22 cellular contexts compared by ENCODE assay signal in the genomic region with DNA sequence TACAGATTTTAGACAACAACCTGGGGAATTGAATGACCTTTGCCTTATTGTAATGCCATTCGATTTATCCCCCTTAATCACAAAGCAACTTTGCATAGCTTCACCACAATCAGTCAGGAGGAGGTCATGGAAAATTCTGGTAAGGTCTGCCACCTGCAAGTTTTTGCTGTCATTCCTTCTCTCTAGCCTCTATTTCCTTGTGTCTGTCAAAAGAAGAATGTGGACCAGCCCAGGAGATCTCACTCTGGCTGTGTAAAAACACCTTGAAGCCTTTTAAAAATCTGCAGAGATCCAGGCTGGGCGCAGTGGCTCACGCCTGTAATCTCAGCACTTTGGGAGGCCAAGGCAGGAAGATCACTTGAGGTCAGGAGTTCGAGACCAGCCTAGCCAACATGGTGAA.
DNase-seq lines count a peak whose midpoint lies in the region; ATAC-seq and TF ChIP-seq lines count a peak whose summit lies in the region.
"Had no signal": no experiment of that assay in that cellular context is flagged by ENCODE, and none has a peak within 500 bp of the region (broad histone marks: within the 10 kb centered on the region; RNA-seq: fewer than 3 reads in every experiment).

No MANE protein-coding gene starts in this region.

- H3K4me1 ChIP-seq in H9 (ENCODE audit: insufficient read depth, low read length) (peaks cover 4% of the 10 kb centered on the region), HUES64 (ENCODE audit: insufficient read depth, low read length) (peaks cover 15% of the 10 kb centered on the region), endodermal cell (ENCODE audit: control insufficient read depth, insufficient read depth, low read length) (peaks cover 10% of the 10 kb centered on the region), smooth muscle cell (ENCODE audit: low read depth) (peaks cover 7% of the 10 kb centered on the region)

- H2BK20ac ChIP-seq in H9 (ENCODE audit: low read depth, low read length, poor library complexity, severe bottlenecking), result no peak overlapping the region

- H3K4ac ChIP-seq in H9 (ENCODE audit: low read depth, low read length), result no peak overlapping the region

- H2BK120ac ChIP-seq in H9 (ENCODE audit: low read depth, low read length, poor library complexity, severe bottlenecking), result no peak overlapping the region

- H2AFZ ChIP-seq in H9 (ENCODE audit: low read length) (no peak overlapping the region), smooth muscle cell (ENCODE audit: low read depth) (no peak overlapping the region)

- DNase-seq in H9 (no peak), endodermal cell (no peak), smooth muscle cell (lab: John Stamatoyannopoulos, UW; ENCODE audit: unreplicated experiment) (no peak), HuH-7 (ENCODE audit: low spot score) (no peak), iPS-NIHi7 (ENCODE audit: extremely low spot score) (no peak), MV-4-11 (lab: John Stamatoyannopoulos, UW) (no peak)
- DNase-seq: ACHN; BE2C; C1 segment of cervical spinal cord; CD4-positive, CD25-positive, alpha-beta regulatory T cell; CD8-positive, alpha-beta memory T cell; COR-L47; DMS 273 treated with DMSO at 0.1 percent for 48 hours; DMS53; DND-41; EL; HFFc6; KG1 had no signal

- H4K91ac ChIP-seq in H9 (ENCODE audit: insufficient read length, low read depth, low read length), result no peak overlapping the region

- no peak overlapping the region for H2BK15ac ChIP-seq in H9 (ENCODE audit: low read depth, low read length)

- no peaks in the 10 kb centered on the region for H3K79me2 ChIP-seq in H9 (ENCODE audit: insufficient read depth, low read length)
- no peaks in the 10 kb centered on the region for H3K79me2 ChIP-seq in smooth muscle cell (ENCODE audit: low read depth)

- H3K4me3 ChIP-seq in HUES64 (ENCODE audit: low read length) (no peak overlapping the region), endodermal cell (ENCODE audit: low read length) (no peak overlapping the region), smooth muscle cell (no peak overlapping the region)
- H3K4me3 ChIP-seq: GM12878 had no signal

- no peak overlapping the region for H3T11ph ChIP-seq in H9 (ENCODE audit: low read length)

- no peak overlapping the region for H4K8ac ChIP-seq in H9 (replicated peaks; ENCODE audit: insufficient read length, low read depth, low read length)

- H3K27me3 Mint-ChIP-seq in H9 (ENCODE audit: low read depth) (peaks cover 2% of the 10 kb centered on the region; the same call in 1 of the 2 replicates), endodermal cell (ENCODE audit: insufficient read depth) (peaks cover 14% of the 10 kb centered on the region)

- H4K20me1 ChIP-seq in H9 (ENCODE audit: control insufficient read depth, insufficient read depth, insufficient read length) (no peaks in the 10 kb centered on the region), smooth muscle cell (ENCODE audit: low read depth) (no peaks in the 10 kb centered on the region)

- H3K4me2 ChIP-seq in H9 (ENCODE audit: insufficient read depth, insufficient read length, low read length) (no peak overlapping the region), smooth muscle cell (peak overlapping the region; percentile 58)

- no CpG with 5 or more reads among the region's 4 CpGs for WGBS in H9 (ENCODE audit: extremely low coverage, insufficient read length, low lambda C conversion rate)
- WGBS in HUES64, result 90% methylated on average over 4 of the region's 4 CpGs
- WGBS in endodermal cell (ENCODE audit: insufficient coverage in 1 of 2, insufficient read length in 1 of 2), 2 experiments, result 76 to 94% methylated on average over 4 of the region's 4 CpGs
- WGBS in smooth muscle cell (ENCODE audit: low lambda C conversion rate), result 90% methylated on average over 4 of the region's 4 CpGs

- H3K4me1 Mint-ChIP-seq in H9 (peaks cover 29 to 40% of the 10 kb centered on the region in 2 experiments), endodermal cell (peaks cover 42% of the 10 kb centered on the region)
- H3K4me1 Mint-ChIP-seq: CD4-positive, CD25-positive, alpha-beta regulatory T cell had no signal

- no peak overlapping the region for H3K56ac ChIP-seq in H9 (ENCODE audit: insufficient read length, low read depth, low read length)

- no peak overlapping the region for H3K4me3 Mint-ChIP-seq in H9
- no peak overlapping the region for H3K4me3 Mint-ChIP-seq in endodermal cell
- H3K4me3 Mint-ChIP-seq: CD4-positive, CD25-positive, alpha-beta regulatory T cell; CD8-positive, alpha-beta memory T cell; HFFc6 had no signal

- no peaks in the 10 kb centered on the region for H3K79me1 ChIP-seq in H9 (ENCODE audit: insufficient read depth, low read depth, low read length, poor library complexity, severe bottlenecking)

- no peak overlapping the region for H2BK12ac ChIP-seq in H9 (ENCODE audit: insufficient read length, low read depth, low read length)

- no peak for ATAC-seq in GM18907 (IDR thresholded peaks at IDR 0.05; ENCODE audit: unreplicated experiment)
- ATAC-seq: GM12878, HCT116 had no signal

- H3K9ac ChIP-seq in H9 (ENCODE audit: extremely low read depth, insufficient read length, low read length), result no peak overlapping the region
- H3K9ac ChIP-seq in HUES64 (ENCODE audit: low read depth, low read length), result no peak overlapping the region
- H3K9ac ChIP-seq in endodermal cell (ENCODE audit: extremely low read depth, low read length, poor library complexity, severe bottlenecking), result peak overlapping the region; percentile 35
- H3K9ac ChIP-seq in smooth muscle cell (ENCODE audit: low read depth), result no peak overlapping the region

- no peak overlapping the region for H2AK5ac ChIP-seq in H9 (ENCODE audit: insufficient read length, low read length)

- H3K36me3 ChIP-seq in HUES64 (ENCODE audit: insufficient read depth, low read length), result no peaks in the 10 kb centered on the region
- H3K36me3 ChIP-seq in endodermal cell (ENCODE audit: control insufficient read depth, insufficient read depth, low read length), result no peaks in the 10 kb centered on the region
- H3K36me3 ChIP-seq in smooth muscle cell (ENCODE audit: low read depth), result no peaks in the 10 kb centered on the region
- H3K36me3 ChIP-seq: BE2C had no signal

- H3K18ac ChIP-seq in H9 (ENCODE audit: insufficient read length, low read depth, low read length), result no peak overlapping the region

- TF ChIP-seq CTCF in H9 (conservative IDR thresholded peaks at IDR 0.05), result no peak
- TF ChIP-seq CTCF in endodermal cell (conservative IDR thresholded peaks at IDR 0.05), result no peak
- no peak for TF ChIP-seq CTCF in smooth muscle cell (IDR thresholded peaks at IDR 0.05; ENCODE audit: borderline replicate concordance, insufficient read depth, poor library complexity, severe bottlenecking)

- H3K9me3 Mint-ChIP-seq in H9, result no peaks in the 10 kb centered on the region
- H3K9me3 Mint-ChIP-seq in endodermal cell, result no peaks in the 10 kb centered on the region
- H3K9me3 Mint-ChIP-seq: CD4-positive, CD25-positive, alpha-beta regulatory T cell; CD8-positive, alpha-beta memory T cell; HFFc6 had no signal

- H3K27ac ChIP-seq in H9 (ENCODE audit: insufficient read length, low read depth, low read length) (no peak overlapping the region), HUES64 (ENCODE audit: low read depth, low read length) (peak overlapping the region; percentile 39; the same call in 1 of the 2 replicates), endodermal cell (ENCODE audit: low read depth, low read length) (no peak overlapping the region), smooth muscle cell (ENCODE audit: low read depth) (no peak overlapping the region)

- peak overlapping the region in 2 of 3 experiments; percentile 38 to 77; a peak in 4 of 7 replicates for H3K27ac Mint-ChIP-seq in H9
- peak overlapping the region; percentile 84 for H3K27ac Mint-ChIP-seq in endodermal cell
- H3K27ac Mint-ChIP-seq: CD4-positive, CD25-positive, alpha-beta regulatory T cell; CD8-positive, alpha-beta memory T cell; HFFc6 had no signal

- no peaks in the 10 kb centered on the region for H3K27me3 ChIP-seq in H9 (ENCODE audit: insufficient read depth, low read length)
- H3K27me3 ChIP-seq in HUES64 (ENCODE audit: insufficient read depth, low read length), result no peaks in the 10 kb centered on the region
- no peaks in the 10 kb centered on the region for H3K27me3 ChIP-seq in endodermal cell (ENCODE audit: control insufficient read depth, insufficient read depth, low read length, poor library complexity, severe bottlenecking)
- peaks cover 8% of the 10 kb centered on the region for H3K27me3 ChIP-seq in smooth muscle cell (ENCODE audit: low read depth)
- H3K27me3 ChIP-seq: BE2C had no signal

- H3F3A ChIP-seq in smooth muscle cell (ENCODE audit: low read depth), result no peaks in the 10 kb centered on the region

- H3K36me3 Mint-ChIP-seq in H9 (ENCODE audit: insufficient read depth in 1 of 3, low read depth in 3 of 3) (no peaks in the 10 kb centered on the region), endodermal cell (ENCODE audit: low read depth) (no peaks in the 10 kb centered on the region)
- H3K36me3 Mint-ChIP-seq: CD4-positive, CD25-positive, alpha-beta regulatory T cell; CD8-positive, alpha-beta memory T cell had no signal

- no peaks in the 10 kb centered on the region for H3K9me3 ChIP-seq in H9 (ENCODE audit: control insufficient read depth, low read depth, low read length)
- no peaks in the 10 kb centered on the region for H3K9me3 ChIP-seq in HUES64 (ENCODE audit: insufficient read depth, low read depth, low read length)
- no peaks in the 10 kb centered on the region for H3K9me3 ChIP-seq in endodermal cell (ENCODE audit: control insufficient read depth, low read length)
- no peaks in the 10 kb centered on the region for H3K9me3 ChIP-seq in smooth muscle cell (replicated peaks; ENCODE audit: low read depth)
- H3K9me3 ChIP-seq: BE2C had no signal

- no peak overlapping the region for H3K23ac ChIP-seq in H9 (ENCODE audit: insufficient read length, low read depth, low read length)

- no peaks in the 10 kb centered on the region for H3K23me2 ChIP-seq in H9 (ENCODE audit: insufficient read length, low read depth, low read length, poor library complexity, severe bottlenecking)

- H3K14ac ChIP-seq in H9 (ENCODE audit: insufficient read depth, low read length), result no peak overlapping the region

- H4K5ac ChIP-seq in H9 (ENCODE audit: insufficient read length, low read depth, low read length), result no peak overlapping the region

- H2BK5ac ChIP-seq in H9 (ENCODE audit: insufficient read length, low read length), result no peak overlapping the region
